21 cellular contexts compared by ENCODE assay signal in genomic region chr18:38198956-38199355, GRCh38.
"Had no signal": no experiment of that assay in that cellular context is flagged by ENCODE, and none has a peak within 500 bp of the region (broad histone marks: within the 10 kb centered on the region; RNA-seq: fewer than 3 reads in every experiment).

No MANE protein-coding gene starts in this region.

- ATAC-seq: activated CD8-positive, alpha-beta memory T cell treated with anti-CD3 and anti-CD28 coated beads, Interleukin-2, amount 10 ng/mL, durations not matched to agents 7 days and 5 days; left lung; right cardiac atrium; stimulated activated naive CD8-positive, alpha-beta T cell treated with anti-CD3 and anti-CD28 coated beads, Interleukin-15, Interleukin-2, amounts not matched to agents 100 U/mL and 50 U/mL, for 24 hours had no signal

- DNase-seq: activated CD4-positive, alpha-beta memory T cell treated with anti-CD3 and anti-CD28 coated beads, Interleukin-2, amount 10 ng/mL, durations not matched to agents 7 days and 5 days; activated CD4-positive, alpha-beta T cell treated with anti-CD3 and anti-CD28 coated beads for 48 hours; activated CD4-positive, CD25-positive, alpha-beta regulatory T cell; activated CD8-positive, alpha-beta memory T cell treated with anti-CD3 and anti-CD28 coated beads, Interleukin-2, amount 10 ng/mL, durations not matched to agents 7 days and 5 days; activated naive CD4-positive, alpha-beta T cell treated with Interleukin-2 at 50 U/mL for 16 hours; activated naive CD8-positive, alpha-beta T cell treated with anti-CD3 and anti-CD28 coated beads, Interleukin-2, amount 10 ng/mL, durations not matched to agents 7 days and 5 days; activated T-cell treated with anti-CD3 and anti-CD28 coated beads, Interleukin-2, amount 50 U/mL, for 1 hour; amygdala; brain microvascular endothelial cell; cortex of kidney; esophagus squamous epithelium; kidney; left lung; right cardiac atrium; stimulated activated naive CD8-positive, alpha-beta T cell treated with anti-CD3 and anti-CD28 coated beads, Interleukin-15, Interleukin-2, amounts not matched to agents 100 U/mL and 50 U/mL, for 24 hours; transverse colon; uterus had no signal

- FAIRE-seq: kidney had no signal

- H3K36me3 Mint-ChIP-seq: activated CD8-positive, alpha-beta memory T cell treated with anti-CD3 and anti-CD28 coated beads, Interleukin-2, amount 10 ng/mL, durations not matched to agents 7 days and 5 days; activated naive CD8-positive, alpha-beta T cell treated with anti-CD3 and anti-CD28 coated beads, Interleukin-2, amount 10 ng/mL, durations not matched to agents 7 days and 5 days had no signal

- H3K27me3 Mint-ChIP-seq: activated CD4-positive, alpha-beta memory T cell treated with anti-CD3 and anti-CD28 coated beads, Interleukin-2, amount 10 ng/mL, durations not matched to agents 7 days and 5 days; activated CD8-positive, alpha-beta memory T cell treated with anti-CD3 and anti-CD28 coated beads, Interleukin-2, amount 10 ng/mL, durations not matched to agents 7 days and 5 days; activated naive CD8-positive, alpha-beta T cell treated with anti-CD3 and anti-CD28 coated beads, Interleukin-2, amount 10 ng/mL, durations not matched to agents 7 days and 5 days had no signal

- H3K4me1 Mint-ChIP-seq: activated CD4-positive, alpha-beta memory T cell treated with anti-CD3 and anti-CD28 coated beads, Interleukin-2, amount 10 ng/mL, durations not matched to agents 7 days and 5 days; activated CD8-positive, alpha-beta memory T cell treated with anti-CD3 and anti-CD28 coated beads, Interleukin-2, amount 10 ng/mL, durations not matched to agents 7 days and 5 days; activated naive CD8-positive, alpha-beta T cell treated with anti-CD3 and anti-CD28 coated beads, Interleukin-2, amount 10 ng/mL, durations not matched to agents 7 days and 5 days had no signal

- H3K4me3 Mint-ChIP-seq: activated CD4-positive, alpha-beta memory T cell treated with anti-CD3 and anti-CD28 coated beads, Interleukin-2, amount 10 ng/mL, durations not matched to agents 7 days and 5 days; activated CD8-positive, alpha-beta memory T cell treated with anti-CD3 and anti-CD28 coated beads, Interleukin-2, amount 10 ng/mL, durations not matched to agents 7 days and 5 days; activated naive CD8-positive, alpha-beta T cell treated with anti-CD3 and anti-CD28 coated beads, Interleukin-2, amount 10 ng/mL, durations not matched to agents 7 days and 5 days; neural crest cell; T-helper 2 cell treated with Interferon-gamma antibody and Interleukin-4, amounts not matched to agents 5 μg/mL and 100 μg/mL, for 36 hours had no signal

- H3K27ac Mint-ChIP-seq: activated CD4-positive, alpha-beta memory T cell treated with anti-CD3 and anti-CD28 coated beads, Interleukin-2, amount 10 ng/mL, durations not matched to agents 7 days and 5 days; activated CD8-positive, alpha-beta memory T cell treated with anti-CD3 and anti-CD28 coated beads, Interleukin-2, amount 10 ng/mL, durations not matched to agents 7 days and 5 days; activated naive CD8-positive, alpha-beta T cell treated with anti-CD3 and anti-CD28 coated beads, Interleukin-2, amount 10 ng/mL, durations not matched to agents 7 days and 5 days; activated T-helper 2 cell treated with anti-CD3 and anti-CD28 coated beads, Interferon-gamma antibody, Interleukin-2, Interleukin-4, amounts not matched to agents 10 μg/mL and 5 μg/mL and 100 μg/mL, durations not matched to agents 14 hours and 24 hours and 36 hours; T-helper 2 cell treated with Interferon-gamma antibody and Interleukin-4, amounts not matched to agents 5 μg/mL and 100 μg/mL, for 36 hours had no signal

- H3K36me3 ChIP-seq: brain microvascular endothelial cell, esophagus squamous epithelium, left lung, prostate gland, transverse colon, uterus had no signal

- H3K9me3 Mint-ChIP-seq: activated CD4-positive, alpha-beta memory T cell treated with anti-CD3 and anti-CD28 coated beads, Interleukin-2, amount 10 ng/mL, durations not matched to agents 7 days and 5 days; activated naive CD8-positive, alpha-beta T cell treated with anti-CD3 and anti-CD28 coated beads, Interleukin-2, amount 10 ng/mL, durations not matched to agents 7 days and 5 days; T-helper 2 cell treated with Interferon-gamma antibody and Interleukin-4, amounts not matched to agents 5 μg/mL and 100 μg/mL, for 36 hours had no signal

- H3K4me1 ChIP-seq: esophagus squamous epithelium, left lung, prostate gland, transverse colon, uterus had no signal

- H3K27ac ChIP-seq: brain microvascular endothelial cell, esophagus squamous epithelium, left lung, prostate gland, transverse colon, uterus had no signal

- H3K27me3 ChIP-seq: brain microvascular endothelial cell, esophagus squamous epithelium, left lung, transverse colon, uterus had no signal

- H3K9me3 ChIP-seq: esophagus squamous epithelium, left lung, prostate gland, transverse colon, uterus had no signal

- H3K4me3 ChIP-seq: esophagus squamous epithelium, left lung, prostate gland, transverse colon, uterus had no signal
